10 cellular contexts compared by ENCODE assay signal in genomic region chr5:150644496-150644895, GRCh38. TPM values are rescaled to one million over a fixed set of nuclear protein-coding genes. Genes with fewer than 3 reads are reported as not detected.
DNase-seq lines count a peak whose midpoint lies in the region; ATAC-seq and TF ChIP-seq lines count a peak whose summit lies in the region.
"Had no signal": no experiment of that assay in that cellular context is flagged by ENCODE, and none has a peak within 500 bp of the region (broad histone marks: within the 10 kb centered on the region; RNA-seq: fewer than 3 reads in every experiment).

No MANE protein-coding gene starts in this region.

- H3K36me3 ChIP-seq in esophagus squamous epithelium (peaks cover 0 to 15% (median 12%) of the 10 kb centered on the region in 3 donors), uterus (no peaks in the 10 kb centered on the region)

- H3K4me3 Mint-ChIP-seq in T-helper 2 cell treated with Interferon-gamma antibody and Interleukin-4, amounts not matched to agents 5 μg/mL and 100 μg/mL, for 36 hours: no peak overlapping the region
- peak overlapping the region; percentile 59 to 66 (median 65) for H3K4me3 Mint-ChIP-seq in nephron

- H3K27me3 ChIP-seq in esophagus squamous epithelium (no peaks in the 10 kb centered on the region), uterus (no peaks in the 10 kb centered on the region)

- H3K36me3 Mint-ChIP-seq in T-helper 2 cell treated with Interferon-gamma antibody and Interleukin-4, amounts not matched to agents 5 μg/mL and 100 μg/mL, for 36 hours (ENCODE audit: low read depth): no peaks in the 10 kb centered on the region
- H3K36me3 Mint-ChIP-seq in nephron (ENCODE audit: low read depth): peaks cover 23% of the 10 kb centered on the region

- TF ChIP-seq CTCF in esophagus squamous epithelium (IDR thresholded peaks at IDR 0.05): no peak
- no peak for TF ChIP-seq CTCF in nephron (IDR thresholded peaks at IDR 0.05; ENCODE audit: unreplicated experiment in 3 of 3)
- no peak for TF ChIP-seq CTCF in uterus (IDR thresholded peaks at IDR 0.05)

- ATAC-seq in HG02798 (IDR thresholded peaks at IDR 0.05; ENCODE audit: poor library complexity, unreplicated experiment) (no peak), GM18519 (IDR thresholded peaks at IDR 0.05; ENCODE audit: low FRiP score, unreplicated experiment) (no peak)

- H3K27ac ChIP-seq in esophagus squamous epithelium (peak overlapping the region; percentile 1 to 84 (median 77)), uterus (peak overlapping the region; percentile 94)
- H3K27ac ChIP-seq: KMS-11 had no signal

- TF ChIP-seq POLR2A in esophagus squamous epithelium (IDR thresholded peaks at IDR 0.05): no peak
- no peak for TF ChIP-seq POLR2A in uterus (IDR thresholded peaks at IDR 0.05)

- H3K4me1 Mint-ChIP-seq in T-helper 2 cell treated with Interferon-gamma antibody and Interleukin-4, amounts not matched to agents 5 μg/mL and 100 μg/mL, for 36 hours (ENCODE audit: low read depth): no peaks in the 10 kb centered on the region
- peaks cover 78% of the 10 kb centered on the region for H3K4me1 Mint-ChIP-seq in nephron

- H3K9me3 ChIP-seq in esophagus squamous epithelium: no peaks in the 10 kb centered on the region
- no peaks in the 10 kb centered on the region for H3K9me3 ChIP-seq in uterus

- intact Hi-C loops in esophagus squamous epithelium (cut with DNase I): no loop called here
- intact Hi-C loops in uterus (cut with DNase I; ENCODE audit: low total_unique reads): no loop called here

- H3K4me3 ChIP-seq in esophagus squamous epithelium: no peak overlapping the region
- no peak overlapping the region for H3K4me3 ChIP-seq in uterus

- H3K9me3 Mint-ChIP-seq in T-helper 2 cell treated with Interferon-gamma antibody and Interleukin-4, amounts not matched to agents 5 μg/mL and 100 μg/mL, for 36 hours: no peaks in the 10 kb centered on the region
- H3K9me3 Mint-ChIP-seq in nephron: no peaks in the 10 kb centered on the region

- H3K27ac Mint-ChIP-seq in T-helper 2 cell treated with Interferon-gamma antibody and Interleukin-4, amounts not matched to agents 5 μg/mL and 100 μg/mL, for 36 hours: peak overlapping the region; percentile 60
- H3K27ac Mint-ChIP-seq in nephron: peak overlapping the region; percentile 93 to 98 (median 96)

- DNase-seq in T-helper 2 cell treated with Interferon-gamma antibody and Interleukin-4, amounts not matched to agents 5 μg/mL and 100 μg/mL, for 36 hours (ENCODE audit: low spot score): no peak
- DNase-seq in T-helper 2 cell (no peak), esophagus squamous epithelium (lab: John Stamatoyannopoulos, UW) (no peak), uterus (no peak), RKO (ENCODE audit: low spot score) (no peak)
- DNase-seq: NCI-H510A treated with DMSO at 0.1 percent for 48 hours had no signal

- peaks cover 2% of the 10 kb centered on the region for H3K27me3 Mint-ChIP-seq in T-helper 2 cell treated with Interferon-gamma antibody and Interleukin-4, amounts not matched to agents 5 μg/mL and 100 μg/mL, for 36 hours (ENCODE audit: low read depth)
- H3K27me3 Mint-ChIP-seq in nephron (ENCODE audit: low read depth): no peaks in the 10 kb centered on the region

- 50 to 75% methylated on average over 1 of the region's 2 CpGs for WGBS in esophagus squamous epithelium, 2 donors

- H3K4me1 ChIP-seq in esophagus squamous epithelium: peaks cover 33 to 84% (median 66%) of the 10 kb centered on the region in 3 donors
- H3K4me1 ChIP-seq in uterus: peaks cover 41 to 61% of the 10 kb centered on the region in 2 donors

RNA-seq across cellular contexts. Expression of gene SYNPO, which starts 4.0 kb away (rescaled TPM):
- total RNA-seq in esophagus squamous epithelium: 1 to 10 TPM; 2.5 to 8.8 (median 5.6) TPM
- total RNA-seq in uterus: 100 to 1,000 TPM in 1 of 4 donors, 10 to 100 TPM in 1, 1 to 10 TPM in 2; 3.6 to 146 (median 10.6) TPM

RNA-seq across cellular contexts. Expression of gene MYOZ3, which starts 16.6 kb away (rescaled TPM):
- total RNA-seq in esophagus squamous epithelium (under 1 TPM in 1 of 4 donors, not detected in 3; under 0.01 TPM), uterus (10 to 100 TPM in 1 of 4 donors, 1 to 10 TPM in 2, not detected in 1; 3.2 to 69.1 (median 3.4) TPM)

RNA-seq across cellular contexts. Expression of gene RBM22, which starts 56.4 kb away (rescaled TPM):
- total RNA-seq in esophagus squamous epithelium: 10 to 100 TPM; 22.8 to 38.4 (median 28.8) TPM
- total RNA-seq in uterus: 10 to 100 TPM; 38.2 to 58.4 (median 43.2) TPM
